Comparison of ENCODE assay signal across 1 cellular context in genomic region chr10:25063157-25063556, GRCh38.
TF ChIP-seq lines count a peak whose summit lies in the region.

No MANE protein-coding gene starts in this region.

TF ChIP-seq in endothelial cell of umbilical vein, 7 proteins besides CTCF, POLR2A, EP300 and RAD21:
- TF ChIP-seq, protein P1, sequence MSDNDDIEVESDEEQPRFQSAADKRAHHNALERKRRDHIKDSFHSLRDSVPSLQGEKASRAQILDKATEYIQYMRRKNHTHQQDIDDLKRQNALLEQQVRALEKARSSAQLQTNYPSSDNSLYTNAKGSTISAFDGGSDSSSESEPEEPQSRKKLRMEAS (IDR thresholded peaks at IDR 0.05; ENCODE audit: insufficient read depth, insufficient read length): no peak
- no peak for TF ChIP-seq POLR2AphosphoS5 (IDR thresholded peaks at IDR 0.05; ENCODE audit: insufficient read depth, low read depth, low read length)
- TF ChIP-seq JUN (IDR thresholded peaks at IDR 0.05; ENCODE audit: borderline replicate concordance, insufficient read depth, insufficient read length, low read depth): no peak
